In the genomic region with DNA sequence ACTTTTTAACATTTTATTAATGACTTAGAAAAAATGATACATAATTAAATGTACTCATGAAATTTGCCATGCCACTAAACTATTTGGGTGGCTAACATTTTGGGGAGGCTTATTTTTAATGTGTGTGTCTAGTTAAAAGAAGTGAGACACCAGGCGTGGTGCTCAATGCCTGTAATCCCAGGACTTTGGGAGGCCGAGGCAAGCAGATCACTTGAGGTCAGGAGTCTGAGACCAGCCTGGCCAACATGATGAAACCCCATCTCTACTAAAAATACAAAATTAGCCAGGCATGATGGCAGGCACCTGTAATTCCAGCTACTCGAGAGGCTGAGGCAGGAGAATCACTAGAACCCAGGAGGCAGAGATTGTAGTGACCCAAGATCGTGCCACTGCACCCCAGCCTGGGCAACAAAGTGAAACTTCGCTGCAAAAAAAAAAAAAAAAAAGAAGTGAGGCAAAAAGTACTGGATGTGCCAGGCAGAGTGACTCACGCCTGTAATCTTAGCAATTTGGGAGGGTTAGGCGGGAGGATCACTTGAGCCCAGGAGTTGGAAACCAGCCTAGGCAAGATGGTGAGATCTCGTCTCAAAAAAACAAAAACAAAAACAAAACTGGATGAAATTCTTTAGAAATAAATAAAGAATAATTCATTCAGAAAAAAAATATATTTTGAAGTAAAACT, we compare ENCODE assay signal across 10 cellular contexts. TPM values are rescaled to one million over a fixed set of nuclear protein-coding genes. Genes with fewer than 3 reads are reported as not detected.
A peak's percentile ranks its signal among the peaks of the same experiment; 100 is the strongest.
DNase-seq lines count a peak whose midpoint lies in the region; ATAC-seq, FAIRE-seq and TF ChIP-seq lines count a peak whose summit lies in the region.
"Not testable (repeated sequence)": the region's sequence is repeated elsewhere in the genome, so short reads cannot be mapped to it uniquely, and the experiment has no call there.
"Had no signal": no experiment of that assay in that cellular context is flagged by ENCODE, and none has a peak within 500 bp of the region (broad histone marks: within the 10 kb centered on the region; RNA-seq: fewer than 3 reads in every experiment).

No MANE protein-coding gene starts in this region.

- H3K27ac ChIP-seq in mammary epithelial cell (ENCODE audit: insufficient read depth, low read depth, low read length); right cardiac atrium (ENCODE audit: low read length): not testable (repeated sequence)
- H3K27ac ChIP-seq in pancreas (peak overlapping the region; percentile 36 to 79 (median 50)), upper lobe of right lung (peak overlapping the region; percentile 15)

- H3K4me2 ChIP-seq in mammary epithelial cell (ENCODE audit: insufficient read depth, low read depth, low read length), result not testable (repeated sequence)

- DNase-seq in AG20443 (ENCODE audit: low spot score) (peak; percentile 36), HT1080 (ENCODE audit: low read depth) (peak; percentile 76), mammary epithelial cell (peak; percentile 16), fibroblast of gingiva (ENCODE audit: low read depth) (peak; percentile 77), right cardiac atrium (peak in 1 of 3 donors; percentile 49), pancreas (peak in 4 of 6 donors; percentile 41 to 72 (median 48))
- not testable (repeated sequence) for DNase-seq in T-helper 17 cell, upper lobe of right lung

- FAIRE-seq in pancreas (lab: Jason Lieb, UNC), result peak; percentile 5

- not testable (repeated sequence) for H3K4me1 ChIP-seq in mammary epithelial cell (ENCODE audit: insufficient read depth, low read length); right cardiac atrium (ENCODE audit: control insufficient read depth, insufficient read depth, low read length); upper lobe of right lung
- H3K4me1 ChIP-seq in pancreas, result peaks cover 7 to 14% (median 8%) of the 10 kb centered on the region in 3 donors

- not testable (repeated sequence) for H3K4me3 Mint-ChIP-seq in T-helper 17 cell

- TF ChIP-seq CTCF in mammary epithelial cell (conservative IDR thresholded peaks at IDR 0.05 in 1 of 2, IDR thresholded peaks at IDR 0.05 in 1 of 2; ENCODE audit: extremely low read depth in 1 of 2, insufficient read depth in 1 of 2, low read depth in 1 of 2, low read length in 2 of 2); pancreas (IDR thresholded peaks at IDR 0.05); upper lobe of right lung (IDR thresholded peaks at IDR 0.05): not testable (repeated sequence)

- H2AFZ ChIP-seq in mammary epithelial cell (ENCODE audit: low read depth, low read length), result not testable (repeated sequence)

- H3K9me3 ChIP-seq in T-helper 17 cell (ENCODE audit: control insufficient read depth, low read length, poor library complexity, severe bottlenecking); mammary epithelial cell (replicated peaks; ENCODE audit: insufficient read depth, low read length); right cardiac atrium (ENCODE audit: control insufficient read depth, low read length); pancreas; upper lobe of right lung: not testable (repeated sequence)

- ATAC-seq in T-helper 17 cell, result not testable (repeated sequence)
- ATAC-seq in right cardiac atrium, result peak; percentile 32 to 38
- ATAC-seq in pancreas, result peak; percentile 79 to 91 (median 87)
- ATAC-seq in upper lobe of right lung, result peak; percentile 61

- not testable (repeated sequence) for H4K20me1 ChIP-seq in mammary epithelial cell (ENCODE audit: insufficient read depth, low read length)

- 87% methylated on average over 8 of the region's 8 CpGs for WGBS in mammary epithelial cell (ENCODE audit: low coverage, missing lambda C conversion rate)
- WGBS in right cardiac atrium, result 70% methylated on average over 8 of the region's 8 CpGs
- 50 to 51% methylated on average over 8 of the region's 8 CpGs for WGBS in pancreas, 2 donors

- H3K27me3 ChIP-seq in mammary epithelial cell (ENCODE audit: insufficient read depth, low read length); right cardiac atrium (ENCODE audit: control insufficient read depth, insufficient read depth); pancreas; upper lobe of right lung: not testable (repeated sequence)

- not testable (repeated sequence) for H3K27me3 Mint-ChIP-seq in T-helper 17 cell

- H3K27ac Mint-ChIP-seq in T-helper 17 cell, result peak overlapping the region; percentile 37

- not testable (repeated sequence) for H3K9ac ChIP-seq in mammary epithelial cell (ENCODE audit: insufficient read depth, low read length)

- not testable (repeated sequence) for BruUV-seq in mammary epithelial cell (replicated peaks; lab: Mats Ljungman, UMichigan)

- not testable (repeated sequence) for H3K4me1 Mint-ChIP-seq in T-helper 17 cell

- intact Hi-C loops in mammary epithelial cell (cut with micrococcal nuclease); right cardiac atrium (cut with DNase I); pancreas (cut with DNase I); upper lobe of right lung (cut with DNase I): not testable (repeated sequence)

- H3K79me2 ChIP-seq in mammary epithelial cell (ENCODE audit: insufficient read depth, low read length), result not testable (repeated sequence)

- not testable (repeated sequence) for H3K4me3 ChIP-seq in mammary epithelial cell (replicated peaks in 1 of 3; ENCODE audit: insufficient read depth in 1 of 3, low read depth in 2 of 3, low read length in 3 of 3); right cardiac atrium (ENCODE audit: low read length); pancreas; upper lobe of right lung

- CTCF ChIA-PET in mammary epithelial cell (lab: Charles Lee; ENCODE audit: low non-redundant PET), result interaction anchor here (0.7 kb wide), 1 partner anchor 414 kb away, joined by 4 read pairs; no protein-coding TSS in a partner anchor

- H3K36me3 ChIP-seq in mammary epithelial cell (ENCODE audit: insufficient read depth, low read length); pancreas: not testable (repeated sequence)
- H3K36me3 ChIP-seq in upper lobe of right lung, result peaks cover 56% of the 10 kb centered on the region

- dilution Hi-C loops in mammary epithelial cell (cut with HindIII; ENCODE audit: low sequenced_read_pairs), result not testable (repeated sequence)

- not testable (repeated sequence) for H3K36me3 Mint-ChIP-seq in T-helper 17 cell (ENCODE audit: low read depth)

- in situ Hi-C loops in mammary epithelial cell (cut with MboI; ENCODE audit: low sequenced_read_pairs in 2 of 2), result not testable (repeated sequence)

RNA-seq across cellular contexts. Expression of gene HSD17B13, which starts 19.4 kb away (rescaled TPM):
- not detected in 2 replicates for total RNA-seq in HT1080 (2014; rRNA removed; shearing (Covaris generic))
- not detected in 2 replicates for polyA plus RNA-seq in HT1080 (2015; cell fraction: cytosol; rRNA removed)
- not detected in 2 replicates for polyA plus RNA-seq in HT1080 (2015; cell fraction: nucleus; rRNA removed)
- total RNA-seq in T-helper 17 cell (under 1 TPM in 1 of 2 donors, not detected in 1; 0.20 TPM), mammary epithelial cell (not detected), right cardiac atrium (under 1 TPM in 3 of 4 donors, not detected in 1; 0.09 to 0.12 (median 0.11) TPM), pancreas (1 to 10 TPM in 1 of 6 donors, under 1 TPM in 5; 0.24 to 2.7 (median 0.53) TPM), upper lobe of right lung (1.7 TPM)
- polyA plus RNA-seq in mammary epithelial cell (not detected), right cardiac atrium (0.14 TPM), pancreas (under 1 TPM; 0.75 to 0.84 TPM)
- not detected for polyA minus RNA-seq in mammary epithelial cell
- total RNA-seq: epithelial cell of proximal tubule, IMR-90 had no signal
- polyA plus RNA-seq: IMR-90 had no signal

RNA-seq across cellular contexts. Expression of gene HSD17B11, which starts 48.9 kb away (rescaled TPM):
- total RNA-seq in HT1080 (2014; rRNA removed; shearing (Covaris generic)), result 10.9 and 13.6 TPM in 2 replicates
- polyA plus RNA-seq in HT1080 (2015; cell fraction: cytosol; rRNA removed), result 22.2 and 24.2 TPM in 2 replicates
- 18.4 and 26.6 TPM in 2 replicates for polyA plus RNA-seq in HT1080 (2015; cell fraction: nucleus; rRNA removed)
- 10 to 100 TPM; 27.7 to 40.7 TPM for total RNA-seq in T-helper 17 cell
- total RNA-seq in mammary epithelial cell, result 1 to 10 TPM; 3.8 to 4.2 TPM
- polyA plus RNA-seq in mammary epithelial cell, result 4.4 TPM
- 5.3 TPM for polyA minus RNA-seq in mammary epithelial cell
- 10 to 100 TPM; 16.4 to 22.5 (median 19.0) TPM for total RNA-seq in right cardiac atrium
- 30.0 TPM for polyA plus RNA-seq in right cardiac atrium
- 10 to 100 TPM; 20.0 to 53.5 (median 34.8) TPM for total RNA-seq in pancreas
- polyA plus RNA-seq in pancreas, result 10 to 100 TPM; 31.1 to 43.7 TPM
- total RNA-seq in upper lobe of right lung, result 95.6 TPM
